Comparison of ENCODE assay signal across 25 cellular contexts in the genomic region with DNA sequence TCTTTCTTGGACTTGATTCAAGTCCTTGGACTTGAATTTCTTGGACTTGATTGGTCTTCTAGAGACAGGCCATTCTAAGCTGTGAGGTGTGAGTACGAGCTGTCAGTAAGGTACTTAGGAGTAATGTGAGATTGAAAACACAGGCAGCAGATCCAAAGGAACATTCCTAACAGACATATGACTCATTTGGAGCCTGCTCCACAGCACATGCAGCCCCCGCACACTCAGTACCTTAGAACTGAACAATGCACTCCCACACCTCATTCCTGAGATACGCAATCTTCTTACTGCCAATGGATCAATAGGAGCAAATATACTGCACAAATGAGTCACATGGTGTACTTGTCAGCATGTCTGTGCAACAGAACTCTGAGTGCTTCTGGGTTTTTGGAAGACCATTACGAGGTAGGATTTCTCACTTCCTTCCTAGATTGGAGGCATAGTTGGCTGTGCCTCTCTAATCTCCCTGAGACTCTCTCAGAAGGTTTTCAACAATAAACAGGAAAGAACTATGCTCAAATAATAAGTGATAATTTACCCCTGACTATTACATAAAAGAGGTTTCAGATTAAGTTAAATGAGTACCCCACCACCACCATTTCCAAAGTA.
DNase-seq lines count a peak whose midpoint lies in the region; ATAC-seq, FAIRE-seq and TF ChIP-seq lines count a peak whose summit lies in the region.
"Had no signal": no experiment of that assay in that cellular context is flagged by ENCODE, and none has a peak within 500 bp of the region (broad histone marks: within the 10 kb centered on the region; RNA-seq: fewer than 3 reads in every experiment).

No MANE protein-coding gene starts in this region.

- no peak for ATAC-seq in GM18870 (IDR thresholded peaks at IDR 0.05; ENCODE audit: unreplicated experiment)
- ATAC-seq in HG03565 (IDR thresholded peaks at IDR 0.05; ENCODE audit: unreplicated experiment): no peak
- ATAC-seq: activated CD8-positive, alpha-beta memory T cell treated with anti-CD3 and anti-CD28 coated beads, Interleukin-2, amount 10 ng/mL, durations not matched to agents 7 days and 5 days; activated naive CD8-positive, alpha-beta T cell treated with anti-CD3 and anti-CD28 coated beads, Interleukin-2, amount 50 U/mL, for 24 hours had no signal

- H2AFZ ChIP-seq in astrocyte (ENCODE audit: low read depth, low read length) (peak overlapping the region; percentile 13), osteoblast (ENCODE audit: low read length) (no peak overlapping the region)
- H2AFZ ChIP-seq: neural progenitor cell had no signal

- H3K27ac Mint-ChIP-seq in astrocyte (ENCODE audit: unreplicated experiment): peak overlapping the region; percentile 34
- H3K27ac Mint-ChIP-seq: activated CD8-positive, alpha-beta memory T cell treated with anti-CD3 and anti-CD28 coated beads, Interleukin-2, amount 10 ng/mL, durations not matched to agents 7 days and 5 days; activated naive CD8-positive, alpha-beta T cell treated with anti-CD3 and anti-CD28 coated beads, Interleukin-2, amount 50 U/mL, for 24 hours; activated T-helper 2 cell treated with anti-CD3 and anti-CD28 coated beads, Interferon-gamma antibody, Interleukin-2, Interleukin-4, amounts not matched to agents 10 μg/mL and 5 μg/mL and 100 μg/mL, durations not matched to agents 14 hours and 24 hours and 36 hours; neural progenitor cell had no signal

- H3K4me3 Mint-ChIP-seq in astrocyte (ENCODE audit: unreplicated experiment): no peak overlapping the region
- H3K4me3 Mint-ChIP-seq: activated CD8-positive, alpha-beta memory T cell treated with anti-CD3 and anti-CD28 coated beads, Interleukin-2, amount 10 ng/mL, durations not matched to agents 7 days and 5 days; activated naive CD8-positive, alpha-beta T cell treated with anti-CD3 and anti-CD28 coated beads, Interleukin-2, amount 50 U/mL, for 24 hours; neural progenitor cell had no signal

- peak overlapping the region; percentile 32 for H3K27ac ChIP-seq in astrocyte (ENCODE audit: low read depth, low read length)
- no peak overlapping the region for H3K27ac ChIP-seq in osteoblast (ENCODE audit: low read depth, low read length)
- H3K27ac ChIP-seq: neural progenitor cell, right lobe of liver, transverse colon had no signal

- H3K4me2 ChIP-seq in astrocyte (ENCODE audit: low read length) (peak overlapping the region; percentile 59), osteoblast (ENCODE audit: insufficient read depth, low read length) (no peak overlapping the region)
- H3K4me2 ChIP-seq: neural progenitor cell had no signal

- no peaks in the 10 kb centered on the region for H3K9me3 ChIP-seq in astrocyte (ENCODE audit: insufficient read depth, low read depth, low read length)
- H3K9me3 ChIP-seq in osteoblast (ENCODE audit: low read depth, low read length): peaks cover 2% of the 10 kb centered on the region
- H3K9me3 ChIP-seq: right lobe of liver, transverse colon had no signal

- peaks cover 12% of the 10 kb centered on the region for H3K4me1 Mint-ChIP-seq in astrocyte (ENCODE audit: low read depth, unreplicated experiment)
- H3K4me1 Mint-ChIP-seq: activated CD8-positive, alpha-beta memory T cell treated with anti-CD3 and anti-CD28 coated beads, Interleukin-2, amount 10 ng/mL, durations not matched to agents 7 days and 5 days; activated naive CD8-positive, alpha-beta T cell treated with anti-CD3 and anti-CD28 coated beads, Interleukin-2, amount 50 U/mL, for 24 hours; neural progenitor cell had no signal

- DNase-seq in astrocyte (ENCODE audit: low read depth) (peak; percentile 63), fibroblast of the aortic adventitia (ENCODE audit: low read depth) (peak; percentile 24), kidney glomerular epithelial cell (lab: John Stamatoyannopoulos, UW) (peak; percentile 91), superior temporal gyrus (ENCODE audit: extremely low spot score) (peak; percentile 60), osteoblast (ENCODE audit: insufficient read length, low spot score, missing footprints) (no peak)
- DNase-seq: activated CD4-positive, alpha-beta T cell treated with anti-CD3 and anti-CD28 coated beads for 4 hours; activated CD8-positive, alpha-beta memory T cell treated with anti-CD3 and anti-CD28 coated beads, Interleukin-2, amount 10 ng/mL, durations not matched to agents 7 days and 5 days; activated naive CD8-positive, alpha-beta T cell treated with anti-CD3 and anti-CD28 coated beads, Interleukin-2, amount 50 U/mL, for 24 hours; cerebellar nuclear complex; COR-L47; effector CD4-positive, alpha-beta T cell; kidney; NCI-H1105; NCI-H2171; NCI-H69; right lobe of liver; SHP77; stimulated activated naive CD4-positive, alpha-beta T cell; transverse colon had no signal

- H3K79me2 ChIP-seq in astrocyte (ENCODE audit: insufficient read depth, low read length): no peaks in the 10 kb centered on the region
- no peaks in the 10 kb centered on the region for H3K79me2 ChIP-seq in osteoblast (ENCODE audit: insufficient read depth, low read length)

- H3K36me3 ChIP-seq in astrocyte (ENCODE audit: insufficient read depth, low read length) (no peaks in the 10 kb centered on the region), osteoblast (ENCODE audit: insufficient read depth, low read length) (no peaks in the 10 kb centered on the region)
- H3K36me3 ChIP-seq: neural progenitor cell, right lobe of liver, transverse colon had no signal

- H3K36me3 Mint-ChIP-seq in astrocyte (ENCODE audit: low read depth, unreplicated experiment): no peaks in the 10 kb centered on the region
- H3K36me3 Mint-ChIP-seq: neural progenitor cell had no signal

- H3K27me3 ChIP-seq in astrocyte (ENCODE audit: insufficient read depth, low read length) (no peaks in the 10 kb centered on the region), osteoblast (ENCODE audit: insufficient read depth, low read length) (no peaks in the 10 kb centered on the region)
- H3K27me3 ChIP-seq: neural progenitor cell, right lobe of liver, transverse colon had no signal

- H4K20me1 ChIP-seq in astrocyte (ENCODE audit: insufficient read depth, low read length): no peaks in the 10 kb centered on the region
- H4K20me1 ChIP-seq in osteoblast (ENCODE audit: insufficient read depth, low read length): no peaks in the 10 kb centered on the region

- H3K4me1 ChIP-seq in astrocyte (ENCODE audit: insufficient read depth, low read length) (peaks cover 5% of the 10 kb centered on the region), osteoblast (ENCODE audit: insufficient read depth, low read length) (no peaks in the 10 kb centered on the region)
- H3K4me1 ChIP-seq: neural progenitor cell, right lobe of liver, transverse colon had no signal

- H3K9me3 Mint-ChIP-seq in astrocyte (ENCODE audit: unreplicated experiment): peaks cover 12% of the 10 kb centered on the region

- no peak overlapping the region for H3K9ac ChIP-seq in astrocyte (ENCODE audit: low read length)
- H3K9ac ChIP-seq: neural progenitor cell had no signal

- TF ChIP-seq CTCF in astrocyte (IDR thresholded peaks at IDR 0.05; ENCODE audit: insufficient read depth, low read depth, low read length) (no peak), fibroblast of the aortic adventitia (IDR thresholded peaks at IDR 0.05; ENCODE audit: insufficient read depth, low read length) (no peak), osteoblast (IDR thresholded peaks at IDR 0.05; ENCODE audit: extremely low read depth, low read depth, low read length) (no peak)

- FAIRE-seq in astrocyte (lab: Jason Lieb, UNC): no peak
- FAIRE-seq: GM18507, HTR-8/SVneo, kidney had no signal

- H3K27me3 Mint-ChIP-seq in astrocyte (ENCODE audit: low read depth, unreplicated experiment): no peaks in the 10 kb centered on the region
- H3K27me3 Mint-ChIP-seq: activated CD8-positive, alpha-beta memory T cell treated with anti-CD3 and anti-CD28 coated beads, Interleukin-2, amount 10 ng/mL, durations not matched to agents 7 days and 5 days; activated naive CD8-positive, alpha-beta T cell treated with anti-CD3 and anti-CD28 coated beads, Interleukin-2, amount 50 U/mL, for 24 hours had no signal

- H3K4me3 ChIP-seq in astrocyte (ENCODE audit: insufficient read depth, low read depth, low read length) (no peak overlapping the region), fibroblast of the aortic adventitia (ENCODE audit: low read depth, low read length) (no peak overlapping the region), osteoblast (ENCODE audit: insufficient read depth, low read length) (no peak overlapping the region)
- H3K4me3 ChIP-seq: neural progenitor cell, right lobe of liver, transverse colon had no signal
